ENCODE assay signal across 8 cellular contexts in genomic region chr1:108560143-108560429, GRCh38. TPM values are rescaled to one million over a fixed set of nuclear protein-coding genes. Genes with fewer than 3 reads are reported as not detected.
DNase-seq lines count a peak whose midpoint lies in the region; ATAC-seq and TF ChIP-seq lines count a peak whose summit lies in the region.

No MANE protein-coding gene starts in this region.

- peaks cover 0 to 3% of the 10 kb centered on the region in 2 donors for H3K36me3 Mint-ChIP-seq in CD14-positive monocyte

- peak; percentile 17 for TF ChIP-seq CTCF in CD14-positive monocyte (IDR thresholded peaks at IDR 0.05)
- TF ChIP-seq CTCF in cardiac fibroblast (IDR thresholded peaks at IDR 0.05; ENCODE audit: low read depth, low read length) = no peak
- no peak for TF ChIP-seq CTCF in mucosa of descending colon (IDR thresholded peaks at IDR 0.05)

- no peak for DNase-seq in CD14-positive monocyte (ENCODE audit: low spot score)
- DNase-seq in HuH-7.5 (ENCODE audit: low spot score) = peak; percentile 39
- peak in 1 of 2 donors; percentile 35 for DNase-seq in cardiac fibroblast (ENCODE audit: low read depth in 2 of 2)
- DNase-seq in mucosa of descending colon = no peak
- no peak for DNase-seq in superior temporal gyrus (ENCODE audit: extremely low spot score)
- DNase-seq in activated gamma-delta T cell treated with Interleukin-2 at 50 U/mL for 16 hours = no peak
- no peak for DNase-seq in ecto neural progenitor cell (ENCODE audit: low spot score)

- no peaks in the 10 kb centered on the region for H3K36me3 ChIP-seq in mucosa of descending colon (ENCODE audit: low read depth)

- H3K4me1 Mint-ChIP-seq in CD14-positive monocyte = peaks cover 33% of the 10 kb centered on the region

- peak overlapping the region; percentile 69 to 83 for H3K4me3 ChIP-seq in cardiac fibroblast (replicated peaks in 1 of 2; ENCODE audit: low read depth in 2 of 2, low read length in 2 of 2)
- H3K4me3 ChIP-seq in mucosa of descending colon = peak overlapping the region; percentile 58

- peak overlapping the region; percentile 98 to 99 for H3K4me3 Mint-ChIP-seq in CD14-positive monocyte

- peaks cover 18% of the 10 kb centered on the region for H3K4me1 ChIP-seq in mucosa of descending colon (ENCODE audit: low read depth)

- H3K27ac Mint-ChIP-seq in CD14-positive monocyte = peak overlapping the region; percentile 91 to 96 (median 93)

- H3K27me3 Mint-ChIP-seq in CD14-positive monocyte (ENCODE audit: low read depth in 3 of 3) = peaks cover 0 to 2% (median 0%) of the 10 kb centered on the region in 3 donors

- ATAC-seq in GM21515 (IDR thresholded peaks at IDR 0.05; ENCODE audit: unreplicated experiment) = peak; percentile 34
- ATAC-seq in mucosa of descending colon = peak; percentile 33

- H3K9me3 ChIP-seq in mucosa of descending colon = no peaks in the 10 kb centered on the region

- H3K9me3 Mint-ChIP-seq in CD14-positive monocyte = peaks cover 0 to 2% (median 0%) of the 10 kb centered on the region in 7 donors

- intact Hi-C loops in CD14-positive monocyte (cut with micrococcal nuclease) = loop anchor here in 1 of 2 donors (2.0 to 10.0 kb wide), 3 partner anchors 47 to 185 kb away; partner anchors contain the start of gene STXBP3
- intact Hi-C loops in mucosa of descending colon (cut with DNase I, micrococcal nuclease) = loop anchor here in 1 of 2 donors (2.0 kb wide), 1 partner anchor 47 kb away; no protein-coding TSS in a partner anchor

RNA-seq across cellular contexts. Expression of gene EEIG2, which starts 0.2 kb away (rescaled TPM):
- polyA plus RNA-seq in CD14-positive monocyte = 1 to 10 TPM; 1.4 to 4.3 TPM
- total RNA-seq in mucosa of descending colon = 10 to 100 TPM; 21.4 to 32.7 (median 29.5) TPM
